Comparison of ENCODE assay signal across 14 cellular contexts in the genomic region with DNA sequence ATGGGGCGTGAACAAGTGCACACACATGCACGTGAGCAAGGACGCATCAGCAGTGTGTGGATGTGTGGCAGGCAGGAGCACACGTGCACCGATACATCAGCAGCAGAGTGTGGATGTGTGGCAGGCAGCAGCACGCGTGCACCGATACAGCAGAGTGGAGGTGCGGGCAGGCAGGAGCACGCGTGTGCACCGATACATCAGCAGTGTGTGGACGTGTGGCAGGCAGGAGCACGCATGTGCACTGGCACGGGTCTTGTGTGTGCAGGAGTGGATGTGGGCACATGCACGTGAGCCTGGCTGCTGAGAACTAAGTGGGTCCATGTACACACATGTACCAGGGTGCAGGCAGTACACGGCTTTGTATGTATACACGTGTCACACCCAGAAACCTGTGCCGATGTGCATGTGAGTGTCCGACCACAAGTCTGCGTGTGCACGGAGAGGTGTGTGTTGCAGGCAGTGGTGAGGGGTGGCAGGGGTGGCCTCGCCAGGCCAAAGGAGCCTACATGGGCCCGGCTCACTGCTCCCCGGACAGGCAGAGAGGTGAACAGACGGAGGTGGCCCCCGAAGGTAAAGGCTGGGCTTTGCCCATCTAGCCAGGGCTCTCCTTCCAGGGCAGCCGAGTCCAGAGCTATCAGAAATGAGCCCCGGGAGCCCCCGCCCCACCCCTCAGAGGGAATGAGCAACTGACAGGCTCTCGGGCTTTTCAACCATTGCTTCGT. TPM values are rescaled to one million over a fixed set of nuclear protein-coding genes. Genes with fewer than 3 reads are reported as not detected.
"Had no signal": no experiment of that assay in that cellular context is flagged by ENCODE, and none has a peak within 500 bp of the region (broad histone marks: within the 10 kb centered on the region; RNA-seq: fewer than 3 reads in every experiment).

No MANE protein-coding gene starts in this region.

- H3K4me1 ChIP-seq: thyroid gland, uterus had no signal

- DNase-seq: islet precursor cell, left ventricle myocardium inferior, natural killer cell, thyroid gland, uterus had no signal

- H3K4me3 ChIP-seq: cardiac muscle cell, left ventricle myocardium inferior, thyroid gland, uterus had no signal

- ATAC-seq: activated CD8-positive, alpha-beta memory T cell treated with anti-CD3 and anti-CD28 coated beads, Interleukin-2, amount 10 ng/mL, durations not matched to agents 7 days and 5 days; activated naive CD8-positive, alpha-beta T cell treated with anti-CD3 and anti-CD28 coated beads, Interleukin-2, amount 50 U/mL, for 24 hours; esophagus mucosa had no signal

- H3K36me3 ChIP-seq: uterus had no signal

- H3K27ac ChIP-seq: cardiac muscle cell, left ventricle myocardium inferior, thyroid gland had no signal

- FAIRE-seq: astrocyte, endometrium had no signal

- H3K27me3 ChIP-seq: cardiac muscle cell, thyroid gland, uterus had no signal

- H3K9me3 ChIP-seq: left ventricle myocardium inferior, thyroid gland, uterus had no signal

RNA-seq across cellular contexts. Expression of gene RFLNA, which starts 53.9 kb away (rescaled TPM):
- total RNA-seq: activated CD8-positive, alpha-beta memory T cell treated with anti-CD3 and anti-CD28 coated beads, Interleukin-2, amount 10 ng/mL, durations not matched to agents 7 days and 5 days; activated naive CD4-positive, alpha-beta T cell treated with anti-CD3 and anti-CD28 coated beads for 36 hours; activated T-helper 2 cell treated with anti-CD3 and anti-CD28 coated beads, Interferon-gamma antibody, Interleukin-2, Interleukin-4, amounts not matched to agents 10 μg/mL and 5 μg/mL and 100 μg/mL, durations not matched to agents 14 hours and 24 hours and 36 hours; esophagus mucosa; T-cell had no signal
